ENCODE assay signal across 8 cellular contexts in the genomic region with DNA sequence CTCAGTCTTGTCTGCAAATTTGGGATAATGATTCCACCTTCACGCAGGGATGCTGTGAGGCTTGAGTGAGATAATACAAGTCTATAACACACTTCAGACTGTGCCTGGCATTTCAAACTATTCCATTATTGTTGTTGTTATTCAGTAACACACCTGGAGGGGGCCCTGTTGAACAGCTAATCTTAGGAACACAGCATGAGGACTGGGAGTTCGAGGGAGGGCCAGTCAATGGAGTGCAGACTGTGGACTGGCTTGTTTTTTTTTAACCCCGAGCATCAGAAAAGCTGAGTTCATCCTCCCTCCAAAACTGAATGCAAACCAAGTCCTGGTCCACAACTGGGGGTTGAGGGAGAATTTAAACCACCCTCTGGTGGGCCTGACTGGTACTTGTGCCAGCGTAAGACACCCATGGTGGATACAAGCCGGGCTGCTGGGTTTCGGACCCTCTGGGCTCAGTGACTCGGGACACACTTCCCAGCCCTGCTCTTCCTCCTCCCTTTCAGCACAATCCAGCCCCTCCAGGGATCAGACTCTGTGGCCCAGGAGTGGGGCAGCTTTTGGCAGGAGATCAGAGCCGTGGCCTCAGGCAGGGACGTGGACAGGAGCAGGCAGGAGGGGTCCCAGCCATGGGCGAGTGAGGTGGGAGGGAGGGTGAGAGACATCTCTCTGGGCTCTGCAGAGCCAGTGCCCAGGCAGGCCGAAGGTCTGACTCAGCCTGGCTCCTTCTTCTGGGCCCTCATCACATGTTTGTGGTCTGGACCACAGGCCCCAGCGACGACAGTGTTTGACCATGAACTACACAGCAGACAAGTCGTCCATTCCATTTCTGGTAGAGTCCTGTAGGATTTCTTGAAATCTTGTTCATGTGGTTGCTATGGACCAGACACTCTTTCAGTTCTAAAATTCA. TPM values are rescaled to one million over a fixed set of nuclear protein-coding genes. Genes with fewer than 3 reads are reported as not detected.
A peak's percentile ranks its signal among the peaks of the same experiment; 100 is the strongest.
DNase-seq lines count a peak whose midpoint lies in the region; ATAC-seq and TF ChIP-seq lines count a peak whose summit lies in the region.

No MANE protein-coding gene starts in this region.

- no peaks in the 10 kb centered on the region for H3K36me3 Mint-ChIP-seq in neural progenitor cell

- ATAC-seq in HG02970 (IDR thresholded peaks at IDR 0.05; ENCODE audit: low FRiP score, unreplicated experiment) (no peak), GM18511 (IDR thresholded peaks at IDR 0.05; ENCODE audit: unreplicated experiment) (no peak)

- H3K27ac ChIP-seq in neural progenitor cell: no peak overlapping the region

- no peaks in the 10 kb centered on the region for H4K20me1 ChIP-seq in neural progenitor cell (ENCODE audit: low read depth)

- no peaks in the 10 kb centered on the region for H3F3A ChIP-seq in neural progenitor cell (ENCODE audit: low read depth)

- H3K27me3 ChIP-seq in neural progenitor cell: no peaks in the 10 kb centered on the region

- DNase-seq in GM03348 (ENCODE audit: low spot score) (peak; percentile 90), M059J (ENCODE audit: low read depth) (peak; percentile 97), astrocyte of the spinal cord (ENCODE audit: low read depth, low spot score) (peak; percentile 95), neural progenitor cell (ENCODE audit: low spot score) (peak; percentile 67), NCI-H2107 (lab: John Stamatoyannopoulos, UW) (no peak), NCI-H146 (lab: John Stamatoyannopoulos, UW) (no peak)

- no peak overlapping the region for H3K4me3 Mint-ChIP-seq in neural progenitor cell

- no peaks in the 10 kb centered on the region for H3K4me1 Mint-ChIP-seq in neural progenitor cell

- no peak overlapping the region for H3K27ac Mint-ChIP-seq in neural progenitor cell

- no peaks in the 10 kb centered on the region for H3K9me3 ChIP-seq in neural progenitor cell (ENCODE audit: low read depth)

- H3K4me1 ChIP-seq in neural progenitor cell: no peaks in the 10 kb centered on the region

- no peaks in the 10 kb centered on the region for H3K79me2 ChIP-seq in neural progenitor cell (ENCODE audit: low read depth)

- peaks cover 7% of the 10 kb centered on the region for H3K27me3 Mint-ChIP-seq in neural progenitor cell (ENCODE audit: insufficient read depth, low read depth)

- no peaks in the 10 kb centered on the region for H3K9me3 Mint-ChIP-seq in neural progenitor cell

- H3K9ac ChIP-seq in neural progenitor cell: no peak overlapping the region

- H3K4me3 ChIP-seq in astrocyte of the spinal cord (ENCODE audit: low read depth, low read length) (no peak overlapping the region), neural progenitor cell (no peak overlapping the region)

- TF ChIP-seq CTCF in astrocyte of the spinal cord (IDR thresholded peaks at IDR 0.05; ENCODE audit: low read depth, low read length) (peak; percentile 41), neural progenitor cell (IDR thresholded peaks at IDR 0.05) (peak; percentile 60)

- no peaks in the 10 kb centered on the region for H3K36me3 ChIP-seq in neural progenitor cell

- H3K4me2 ChIP-seq in neural progenitor cell: no peak overlapping the region

- in situ Hi-C loops in astrocyte of the spinal cord (cut with HindIII; ENCODE audit: low sequenced_read_pairs): no loop called here

- H2AFZ ChIP-seq in neural progenitor cell (replicated peaks): peak overlapping the region; percentile 19

RNA-seq across cellular contexts. Expression of a gene that starts 36.3 kb away (rescaled TPM):
- total RNA-seq in M059J (2014; rRNA removed; shearing (Covaris generic)): 1.6 and 4.1 TPM in 2 replicates
- 29.5 and 41.3 TPM in 2 replicates for total RNA-seq in neural progenitor cell (ENCODE audit: low replicate concordance)

Comparison
In these comparisons a context has a peak if more than half of its experiments do, and no peak if none do; other contexts are left out.
1. DNase-seq: peak in GM03348 (single experiment), M059J (single experiment), astrocyte of the spinal cord (single experiment) and neural progenitor cell (single experiment); none in NCI-H2107 (single experiment) and NCI-H146 (single experiment).